10 cellular contexts compared by ENCODE assay signal in genomic region chr5:32057157-32058096, GRCh38.
A peak's percentile ranks its signal among the peaks of the same experiment; 100 is the strongest.
DNase-seq lines count a peak whose midpoint lies in the region; ATAC-seq and TF ChIP-seq lines count a peak whose summit lies in the region.
"Had no signal": no experiment of that assay in that cellular context is flagged by ENCODE, and none has a peak within 500 bp of the region (broad histone marks: within the 10 kb centered on the region; RNA-seq: fewer than 3 reads in every experiment).

No MANE protein-coding gene starts in this region.

- H3K4me2 ChIP-seq in smooth muscle cell: no peak overlapping the region

- no peak overlapping the region for H3K4me3 ChIP-seq in heart left ventricle
- H3K4me3 ChIP-seq in right atrium auricular region: no peak overlapping the region
- no peak overlapping the region for H3K4me3 ChIP-seq in esophagus squamous epithelium
- no peak overlapping the region for H3K4me3 ChIP-seq in smooth muscle cell

- peak in 8 of 12 donors; percentile 14 to 52 (median 24) for TF ChIP-seq CTCF in heart left ventricle (IDR thresholded peaks at IDR 0.05)
- peak in 1 of 2 donors; percentile 49 for TF ChIP-seq CTCF in right atrium auricular region (IDR thresholded peaks at IDR 0.05)
- peak in 4 of 6 experiments; percentile 20 to 62 (median 26) for TF ChIP-seq CTCF in esophagus squamous epithelium (IDR thresholded peaks at IDR 0.05)
- TF ChIP-seq CTCF in smooth muscle cell (IDR thresholded peaks at IDR 0.05; ENCODE audit: borderline replicate concordance, insufficient read depth, poor library complexity, severe bottlenecking): peak; percentile 37

- H4K20me1 ChIP-seq in smooth muscle cell (ENCODE audit: low read depth): no peaks in the 10 kb centered on the region

- DNase-seq in heart left ventricle: no peak
- DNase-seq in right atrium auricular region (ENCODE audit: low spot score): no peak
- peak; percentile 45 for DNase-seq in NCI-H2171 treated with DMSO at 0.1 percent for 48 hours (lab: John Stamatoyannopoulos, UW)
- no peak for DNase-seq in esophagus squamous epithelium (lab: John Stamatoyannopoulos, UW)
- no peak for DNase-seq in smooth muscle cell (lab: John Stamatoyannopoulos, UW; ENCODE audit: unreplicated experiment)
- no peak for DNase-seq in T-helper 1 cell
- DNase-seq in left lobe of liver (ENCODE audit: low spot score): no peak
- no peak for DNase-seq in DMS153 treated with DMSO at 0.1 percent for 48 hours (lab: John Stamatoyannopoulos, UW; ENCODE audit: unreplicated experiment)
- DNase-seq: C1 segment of cervical spinal cord, NCI-H187 treated with DMSO at 0.1 percent for 48 hours had no signal

- H3K27me3 ChIP-seq in heart left ventricle: no peaks in the 10 kb centered on the region
- H3K27me3 ChIP-seq in right atrium auricular region: no peaks in the 10 kb centered on the region
- no peaks in the 10 kb centered on the region for H3K27me3 ChIP-seq in esophagus squamous epithelium
- no peaks in the 10 kb centered on the region for H3K27me3 ChIP-seq in smooth muscle cell (ENCODE audit: low read depth)

- H3F3A ChIP-seq in smooth muscle cell (ENCODE audit: low read depth): no peaks in the 10 kb centered on the region

- H3K4me1 ChIP-seq in heart left ventricle: peaks cover 7 to 26% (median 19%) of the 10 kb centered on the region in 12 donors
- peaks cover 0 to 13% of the 10 kb centered on the region in 2 donors for H3K4me1 ChIP-seq in right atrium auricular region
- H3K4me1 ChIP-seq in esophagus squamous epithelium: peaks cover 5 to 42% (median 12%) of the 10 kb centered on the region in 3 donors
- no peaks in the 10 kb centered on the region for H3K4me1 ChIP-seq in smooth muscle cell (ENCODE audit: low read depth)

- H3K27ac ChIP-seq in heart left ventricle (peak overlapping the region in 7 of 12 donors; percentile 21 to 54 (median 49)), right atrium auricular region (peak overlapping the region in 1 of 2 donors; percentile 28), esophagus squamous epithelium (peak overlapping the region; percentile 64 to 78 (median 69)), smooth muscle cell (ENCODE audit: low read depth) (no peak overlapping the region)

- TF ChIP-seq POLR2A in heart left ventricle (IDR thresholded peaks at IDR 0.05): no peak
- TF ChIP-seq POLR2A in esophagus squamous epithelium (IDR thresholded peaks at IDR 0.05): no peak

- ATAC-seq in heart left ventricle (peak in 1 of 4 donors; percentile 36), left lobe of liver (no peak)

- H3K36me3 ChIP-seq in heart left ventricle (peaks cover 0 to 78% (median 40%) of the 10 kb centered on the region in 9 donors), right atrium auricular region (peaks cover 42% of the 10 kb centered on the region), esophagus squamous epithelium (peaks cover 0 to 30% (median 0%) of the 10 kb centered on the region in 3 donors), smooth muscle cell (ENCODE audit: low read depth) (no peaks in the 10 kb centered on the region)

- no peak overlapping the region for H3K9ac ChIP-seq in smooth muscle cell (ENCODE audit: low read depth)

- no peak overlapping the region for H2AFZ ChIP-seq in smooth muscle cell (ENCODE audit: low read depth)

- WGBS in heart left ventricle, 4 donors: 93 to 96% (median 94%) methylated on average over 12 of the region's 12 CpGs
- WGBS in esophagus squamous epithelium, 2 donors: 75 to 78% methylated on average over 8 to 10 of the region's 12 CpGs
- WGBS in smooth muscle cell (ENCODE audit: low lambda C conversion rate): 93% methylated on average over 12 of the region's 12 CpGs

- H3K79me2 ChIP-seq in smooth muscle cell (ENCODE audit: low read depth): no peaks in the 10 kb centered on the region

- H3K9me3 ChIP-seq in heart left ventricle (no peaks in the 10 kb centered on the region), right atrium auricular region (no peaks in the 10 kb centered on the region), esophagus squamous epithelium (no peaks in the 10 kb centered on the region), smooth muscle cell (replicated peaks; ENCODE audit: low read depth) (no peaks in the 10 kb centered on the region)

- intact Hi-C loops in heart left ventricle (cut with DNase I): no loop called here
- intact Hi-C loops in esophagus squamous epithelium (cut with DNase I): no loop called here
